ENCODE assay signal across 18 cellular contexts in the genomic region with DNA sequence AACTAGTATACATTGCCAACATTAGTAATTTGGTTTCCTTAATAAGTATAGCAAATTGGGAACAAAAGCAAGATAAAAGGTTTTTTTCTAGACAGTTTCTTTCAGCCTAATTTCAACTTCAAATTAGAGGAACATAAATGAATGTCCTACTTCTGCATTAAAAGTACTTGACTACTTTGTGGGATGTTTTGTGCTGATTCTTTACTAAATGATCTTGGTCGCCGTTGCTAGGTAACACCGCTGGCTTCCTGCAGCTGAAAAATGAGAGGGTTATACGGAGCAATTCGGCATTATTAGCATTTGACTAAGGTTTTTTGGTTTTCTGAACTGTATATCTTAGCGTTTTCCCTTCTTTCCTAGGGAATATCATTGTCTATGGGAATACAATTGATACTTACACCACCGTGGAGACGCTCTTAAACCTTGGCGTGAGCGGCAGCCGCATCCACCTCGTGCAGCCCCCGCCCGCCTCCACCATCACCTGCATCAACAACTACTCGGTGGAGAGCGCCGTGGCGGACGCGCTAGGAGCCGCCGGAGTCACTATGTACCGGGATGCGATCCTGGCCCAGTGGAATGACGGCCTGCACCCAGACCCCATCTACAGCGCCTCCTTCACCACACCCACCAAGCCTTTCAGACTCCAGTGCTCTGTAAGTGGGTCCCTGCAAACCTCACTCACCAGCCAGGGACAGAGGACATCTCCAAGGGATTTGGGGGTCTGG.
A peak's percentile ranks its signal among the peaks of the same experiment; 100 is the strongest.
DNase-seq lines count a peak whose midpoint lies in the region; ATAC-seq and TF ChIP-seq lines count a peak whose summit lies in the region.
"Had no signal": no experiment of that assay in that cellular context is flagged by ENCODE, and none has a peak within 500 bp of the region (broad histone marks: within the 10 kb centered on the region; RNA-seq: fewer than 3 reads in every experiment).

No MANE protein-coding gene starts in this region.

- no peak for TF ChIP-seq CTCF in heart right ventricle (IDR thresholded peaks at IDR 0.05)
- no peak for TF ChIP-seq CTCF in GM13977 (IDR thresholded peaks at IDR 0.05; ENCODE audit: extremely low read depth, insufficient read depth, missing control alignments)
- TF ChIP-seq CTCF in esophagus squamous epithelium (IDR thresholded peaks at IDR 0.05) = no peak

- in situ Hi-C loops in GM13977 (cut with MboI; ENCODE audit: low pct_unique_long_range_greater_than_20kb, low sequenced_read_pairs, unreplicated experiment) = no loop called here

- peaks cover 0 to 9% (median 0%) of the 10 kb centered on the region in 11 donors for H3K9me3 ChIP-seq in heart right ventricle
- no peaks in the 10 kb centered on the region for H3K9me3 ChIP-seq in esophagus squamous epithelium
- H3K9me3 ChIP-seq: A549 had no signal

- intact Hi-C loops in Right ventricle myocardium superior (cut with DNase I) = no loop called here
- intact Hi-C loops in cardiac septum (cut with DNase I) = no loop called here
- intact Hi-C loops in heart right ventricle (cut with DNase I) = no loop called here
- intact Hi-C loops in esophagus squamous epithelium (cut with DNase I) = no loop called here

- DNase-seq in Right ventricle myocardium superior (peak; percentile 55), cardiac septum (ENCODE audit: low spot score) (no peak), NOMO-1 treated with DMSO at 0.1 percent for 48 hours (lab: John Stamatoyannopoulos, UW; ENCODE audit: unreplicated experiment) (peak; percentile 44), heart right ventricle (no peak), GM13977 (ENCODE audit: low spot score) (no peak), globus pallidus (ENCODE audit: low spot score) (no peak), esophagus squamous epithelium (lab: John Stamatoyannopoulos, UW) (no peak), NCI-H1930 (lab: John Stamatoyannopoulos, UW) (no peak)
- DNase-seq: activated naive CD8-positive, alpha-beta T cell treated with anti-CD3 and anti-CD28 coated beads, Interleukin-2, amount 10 ng/mL, durations not matched to agents 7 days and 5 days; H9; NCI-H1436; stimulated activated CD4-positive, alpha-beta T cell treated with anti-CD3 and anti-CD28 coated beads, Interleukin-15, amount 100 ng/mL, for 24 hours; stimulated activated naive CD8-positive, alpha-beta T cell treated with anti-CD3 and anti-CD28 coated beads, Interleukin-15, Interleukin-2, amounts not matched to agents 100 U/mL and 50 U/mL, for 24 hours; WERI-Rb-1 had no signal

- ATAC-seq in Right ventricle myocardium superior (ENCODE audit: poor library complexity) (no peak), heart right ventricle (peak in 3 of 8 donors; percentile 21 to 61 (median 35))
- ATAC-seq: A549; Panc1; stimulated activated naive CD8-positive, alpha-beta T cell treated with anti-CD3 and anti-CD28 coated beads, Interleukin-15, Interleukin-2, amounts not matched to agents 100 U/mL and 50 U/mL, for 24 hours had no signal

- H3K4me3 ChIP-seq in heart right ventricle = no peak overlapping the region
- H3K4me3 ChIP-seq in esophagus squamous epithelium = no peak overlapping the region
- H3K4me3 ChIP-seq: A549; BLaER1 treated with 17β-estradiol and CSF1 and Interleukin-3, amounts not matched to agents 10 nM and 100 nM had no signal

- H3K4me1 ChIP-seq in heart right ventricle (peaks cover 0 to 19% (median 5%) of the 10 kb centered on the region in 9 donors), esophagus squamous epithelium (no peaks in the 10 kb centered on the region)
- H3K4me1 ChIP-seq: A549 had no signal

- 43 to 54% methylated on average over 26 of the region's 26 CpGs for WGBS in heart right ventricle, 2 donors
- WGBS in esophagus squamous epithelium, 2 donors = 31 to 32% methylated on average over 21 to 25 of the region's 26 CpGs

- TF ChIP-seq POLR2A in esophagus squamous epithelium (IDR thresholded peaks at IDR 0.05) = no peak

- H3K36me3 ChIP-seq in heart right ventricle (no peaks in the 10 kb centered on the region), esophagus squamous epithelium (no peaks in the 10 kb centered on the region)
- H3K36me3 ChIP-seq: BLaER1 treated with 17β-estradiol and CSF1 and Interleukin-3, amounts not matched to agents 10 nM and 100 nM; WERI-Rb-1 had no signal

- H3K27ac ChIP-seq in heart right ventricle = peak overlapping the region in 7 of 10 donors; percentile 56 to 75 (median 67)
- H3K27ac ChIP-seq in esophagus squamous epithelium = no peak overlapping the region
- H3K27ac ChIP-seq: A549; BLaER1 treated with 17β-estradiol and CSF1 and Interleukin-3, amounts not matched to agents 10 nM and 100 nM; HL-60; WERI-Rb-1 had no signal

- peaks cover 0 to 7% (median 0%) of the 10 kb centered on the region in 7 donors for H3K27me3 ChIP-seq in heart right ventricle
- peaks cover 0 to 21% (median 0%) of the 10 kb centered on the region in 4 donors for H3K27me3 ChIP-seq in esophagus squamous epithelium
- H3K27me3 ChIP-seq: BLaER1 treated with 17β-estradiol and CSF1 and Interleukin-3, amounts not matched to agents 10 nM and 100 nM had no signal

Comparison
In these comparisons a context has a peak if more than half of its experiments do, and no peak if none do; other contexts are left out.
1. DNase-seq: peak in Right ventricle myocardium superior (single experiment) and NOMO-1 treated with DMSO at 0.1 percent for 48 hours (single experiment); none in cardiac septum (single experiment), heart right ventricle (0 of 2), GM13977 (single experiment), globus pallidus (single experiment), esophagus squamous epithelium (single experiment) and NCI-H1930 (0 of 2).
2. H3K27ac ChIP-seq: peak in heart right ventricle (7 of 10); none in esophagus squamous epithelium (0 of 4).